In genomic region chr7:151403764-151404163, GRCh38 we compare ENCODE assay signal across 16 cellular contexts. TPM values are rescaled to one million over a fixed set of nuclear protein-coding genes. Genes with fewer than 3 reads are reported as not detected.
A peak's percentile ranks its signal among the peaks of the same experiment; 100 is the strongest.
DNase-seq lines count a peak whose midpoint lies in the region; ATAC-seq, FAIRE-seq and TF ChIP-seq lines count a peak whose summit lies in the region.
"Had no signal": no experiment of that assay in that cellular context is flagged by ENCODE, and none has a peak within 500 bp of the region (broad histone marks: within the 10 kb centered on the region; RNA-seq: fewer than 3 reads in every experiment).

No MANE protein-coding gene starts in this region.

- H3K27ac ChIP-seq in PC-9 (no peak overlapping the region), endodermal cell (ENCODE audit: low read depth, low read length) (no peak overlapping the region), parathyroid adenoma (peak overlapping the region; percentile 99)
- H3K27ac ChIP-seq: neutrophil had no signal

- H3K4me1 ChIP-seq in PC-9 (replicated peaks; ENCODE audit: insufficient read depth) (peaks cover 22% of the 10 kb centered on the region), endodermal cell (ENCODE audit: control insufficient read depth, insufficient read depth, low read length) (peaks cover 3% of the 10 kb centered on the region), parathyroid adenoma (peaks cover 83% of the 10 kb centered on the region)

- BruUV-seq in PC-9 (replicated peaks; lab: Mats Ljungman, UMichigan) = TSS peak; percentile 20

- peaks cover 49% of the 10 kb centered on the region for H3K36me3 Mint-ChIP-seq in endodermal cell (ENCODE audit: low read depth)

- H3K9ac ChIP-seq in endodermal cell (ENCODE audit: extremely low read depth, low read length, poor library complexity, severe bottlenecking) (no peak overlapping the region), parathyroid adenoma (no peak overlapping the region)

- WGBS in endodermal cell (ENCODE audit: insufficient coverage in 1 of 2, insufficient read length in 1 of 2), 2 experiments = 92 to 93% methylated on average over 7 to 9 of the region's 9 CpGs

- no peak overlapping the region for H2AFZ ChIP-seq in PC-9
- H2AFZ ChIP-seq in parathyroid adenoma = peak overlapping the region; percentile 67

- H3K9me2 ChIP-seq in PC-9 (ENCODE audit: insufficient read depth) = no peaks in the 10 kb centered on the region

- TF ChIP-seq CTCF in PC-9 (conservative IDR thresholded peaks at IDR 0.05) (no peak), endodermal cell (conservative IDR thresholded peaks at IDR 0.05) (no peak), parathyroid adenoma (IDR thresholded peaks at IDR 0.05) (peak; percentile 14), D721Med (IDR thresholded peaks at IDR 0.05; ENCODE audit: insufficient read depth, missing control alignments) (no peak)

- FAIRE-seq in D721Med (lab: Jason Lieb, UNC) = no peak

- H3K9me3 ChIP-seq in PC-9 (ENCODE audit: insufficient read depth, low read depth) (no peaks in the 10 kb centered on the region), endodermal cell (ENCODE audit: control insufficient read depth, low read length) (no peaks in the 10 kb centered on the region), parathyroid adenoma (ENCODE audit: control insufficient read depth, low read length) (no peaks in the 10 kb centered on the region)
- H3K9me3 ChIP-seq: neutrophil had no signal

- no peaks in the 10 kb centered on the region for H3K9me3 Mint-ChIP-seq in endodermal cell

- H3K4me3 ChIP-seq in PC-9 (no peak overlapping the region), endodermal cell (ENCODE audit: low read length) (no peak overlapping the region), parathyroid adenoma (ENCODE audit: low read depth, low read length) (no peak overlapping the region)
- H3K4me3 ChIP-seq: smooth muscle cell had no signal

- POLR2A ChIA-PET in PC-9 (lab: Charles Lee; ENCODE audit: unreplicated experiment) = no interaction called here

- DNase-seq in COLO668 (lab: John Stamatoyannopoulos, UW; ENCODE audit: unreplicated experiment) (peak; percentile 26), PC-9 (peak; percentile 49 to 56), endodermal cell (peak; percentile 22), NCI-H187 treated with DMSO at 0.1 percent for 48 hours (lab: John Stamatoyannopoulos, UW) (no peak), D721Med (ENCODE audit: insufficient read length, low spot score) (no peak), NCI-H128 (lab: John Stamatoyannopoulos, UW; ENCODE audit: unreplicated experiment) (no peak)
- DNase-seq: activated CD8-positive, alpha-beta memory T cell treated with anti-CD3 and anti-CD28 coated beads for 24 hours; activated gamma-delta T cell treated with Interleukin-2 at 50 U/mL for 16 hours; AML-193; effector CD4-positive, alpha-beta T cell; foreskin melanocyte; substantia nigra had no signal

- H3F3A ChIP-seq in PC-9 (ENCODE audit: insufficient read depth, low read depth) = 0 out of 2 replicates have a peak, but pooled peaks cover 4% of the 10 kb centered on the region

- no peaks in the 10 kb centered on the region for H3K27me3 Mint-ChIP-seq in endodermal cell (ENCODE audit: insufficient read depth)

- intact Hi-C loops in PC-9 (cut with micrococcal nuclease; ENCODE audit: unreplicated experiment) = loop anchor here (1.0 kb wide), 1 partner anchor 25 kb away; no protein-coding TSS in a partner anchor

- ATAC-seq in HG03095 (IDR thresholded peaks at IDR 0.05; ENCODE audit: unreplicated experiment) = no peak

- no peak overlapping the region for H3K27ac Mint-ChIP-seq in endodermal cell

- H3K27me3 ChIP-seq in PC-9 (ENCODE audit: insufficient read depth, low read depth) (no peaks in the 10 kb centered on the region), endodermal cell (ENCODE audit: control insufficient read depth, insufficient read depth, low read length, poor library complexity, severe bottlenecking) (no peaks in the 10 kb centered on the region), parathyroid adenoma (ENCODE audit: control insufficient read depth, insufficient read depth, low read length) (no peaks in the 10 kb centered on the region)

- H3K4me1 Mint-ChIP-seq in endodermal cell = peaks cover 13% of the 10 kb centered on the region

- H3K4me2 ChIP-seq in PC-9 (peak overlapping the region; percentile 44), parathyroid adenoma (ENCODE audit: low read length) (peak overlapping the region; percentile 68)
- H3K4me2 ChIP-seq: smooth muscle cell had no signal

- no peaks in the 10 kb centered on the region for H4K20me1 ChIP-seq in PC-9 (ENCODE audit: insufficient read depth)

- CTCF ChIA-PET in PC-9 (lab: Charles Lee) = no interaction called here

- H3K36me3 ChIP-seq in PC-9 (ENCODE audit: low read depth) (no peaks in the 10 kb centered on the region), endodermal cell (ENCODE audit: control insufficient read depth, insufficient read depth, low read length) (peaks cover 16% of the 10 kb centered on the region), parathyroid adenoma (ENCODE audit: control insufficient read depth, insufficient read depth, low read length) (no peaks in the 10 kb centered on the region)
- H3K36me3 ChIP-seq: neutrophil had no signal

- no peaks in the 10 kb centered on the region for H3K79me2 ChIP-seq in PC-9 (ENCODE audit: low read depth)
- H3K79me2 ChIP-seq in parathyroid adenoma = peaks cover 7% of the 10 kb centered on the region

- no peak overlapping the region for H3K4me3 Mint-ChIP-seq in endodermal cell

RNA-seq across cellular contexts. Expression of gene WDR86, which starts 6.1 kb away (rescaled TPM):
- total RNA-seq in PC-9 (2021) (7.7 and 12.4 TPM in 2 replicates), endodermal cell (10 to 100 TPM; 83.3 to 94.2 TPM)
- 19.3 TPM for polyA plus RNA-seq in endodermal cell (2013, experiment 1 of 2)
- 21.2 TPM for polyA plus RNA-seq in endodermal cell (2013, experiment 2 of 2)

RNA-seq across cellular contexts. Expression of gene CRYGN, which starts 36.2 kb away (rescaled TPM):
- 1.0 and 1.2 TPM in 2 replicates for total RNA-seq in PC-9 (2021)
- 1 to 10 TPM; 2.3 to 4.4 TPM for total RNA-seq in endodermal cell
- 0.61 TPM for polyA plus RNA-seq in endodermal cell (2013, experiment 1 of 2)
- not detected for polyA plus RNA-seq in endodermal cell (2013, experiment 2 of 2)
- total RNA-seq: smooth muscle cell had no signal

Comparison
In these comparisons a context has a peak if more than half of its experiments do, and no peak if none do; other contexts are left out.
1. DNase-seq: peak in COLO668 (single experiment), PC-9 (2 of 2) and endodermal cell (single experiment); none in NCI-H187 treated with DMSO at 0.1 percent for 48 hours (single experiment), D721Med (single experiment) and NCI-H128 (single experiment).